8 cellular contexts compared by ENCODE assay signal in genomic region chr11:69704508-69705245, GRCh38. TPM values are rescaled to one million over a fixed set of nuclear protein-coding genes. Genes with fewer than 3 reads are reported as not detected.
A peak's percentile ranks its signal among the peaks of the same experiment; 100 is the strongest.
DNase-seq lines count a peak whose midpoint lies in the region; ATAC-seq, FAIRE-seq and TF ChIP-seq lines count a peak whose summit lies in the region.

No MANE protein-coding gene starts in this region.

- H3K4me1 ChIP-seq in HUES6 (ENCODE audit: control insufficient read depth, insufficient read depth, low read length) (peaks cover 56% of the 10 kb centered on the region), keratinocyte (ENCODE audit: control insufficient read depth, extremely low read depth, insufficient read depth, low read length) (peaks cover 15% of the 10 kb centered on the region)

- H3K27ac ChIP-seq in C4-2B (no peak overlapping the region), HUES6 (ENCODE audit: low read depth, low read length) (peak overlapping the region; percentile 70; the same call in 1 of the 2 replicates), keratinocyte (ENCODE audit: control insufficient read depth, insufficient read depth, low read length) (no peak overlapping the region)

- H4K20me1 ChIP-seq in keratinocyte (ENCODE audit: control insufficient read depth, extremely low read depth, insufficient read depth, low read length): no peaks in the 10 kb centered on the region

- peak overlapping the region; percentile 80 for H3K4me3 ChIP-seq in HUES6 (ENCODE audit: low read depth, low read length)
- peak overlapping the region in 2 of 3 experiments; percentile 0 to 2 for H3K4me3 ChIP-seq in keratinocyte (ENCODE audit: control insufficient read depth in 2 of 3, extremely low read depth in 1 of 3, insufficient read depth in 2 of 3, low read depth in 1 of 3, low read length in 3 of 3)

- H3K27me3 Mint-ChIP-seq in activated naive CD8-positive, alpha-beta T cell treated with anti-CD3 and anti-CD28 coated beads for 36 hours: peaks cover 65% of the 10 kb centered on the region

- no peak overlapping the region for H2AFZ ChIP-seq in keratinocyte (ENCODE audit: control insufficient read depth, low read length)

- TF ChIP-seq CTCF in C4-2B (conservative IDR thresholded peaks at IDR 0.05): peak; percentile 88
- TF ChIP-seq CTCF in keratinocyte (optimal IDR thresholded peaks at IDR 0.05 in 1 of 3, IDR thresholded peaks at IDR 0.05 in 1 of 3, conservative IDR thresholded peaks at IDR 0.05 in 1 of 3; ENCODE audit: extremely low read depth in 1 of 3, insufficient read depth in 2 of 3, low read length in 3 of 3): peak; percentile 45 to 84 (median 59)

- peak overlapping the region; percentile 33 for H3K4me2 ChIP-seq in keratinocyte (ENCODE audit: control insufficient read depth, extremely low read depth, insufficient read depth, low read depth, low read length)

- H3K9me3 ChIP-seq in HUES6 (ENCODE audit: control insufficient read depth, insufficient read depth, low read depth, low read length): no peaks in the 10 kb centered on the region
- H3K9me3 ChIP-seq in keratinocyte (ENCODE audit: control insufficient read depth, low read depth, low read length): no peaks in the 10 kb centered on the region

- H3K9me1 ChIP-seq in keratinocyte (ENCODE audit: control insufficient read depth, extremely low read depth, insufficient read depth, low read length): no peaks in the 10 kb centered on the region

- H3K27me3 ChIP-seq in HUES6 (ENCODE audit: control insufficient read depth, insufficient read depth, low read length): peaks cover 33% of the 10 kb centered on the region
- peaks cover 44% of the 10 kb centered on the region for H3K27me3 ChIP-seq in keratinocyte (ENCODE audit: control insufficient read depth, extremely low read depth, insufficient read depth, low read length)

- H3K36me3 Mint-ChIP-seq in activated naive CD8-positive, alpha-beta T cell treated with anti-CD3 and anti-CD28 coated beads for 36 hours: no peaks in the 10 kb centered on the region

- H3K27ac Mint-ChIP-seq in activated naive CD8-positive, alpha-beta T cell treated with anti-CD3 and anti-CD28 coated beads for 36 hours: no peak overlapping the region

- H3K79me2 ChIP-seq in keratinocyte (ENCODE audit: control insufficient read depth, insufficient read depth, low read length): no peaks in the 10 kb centered on the region

- no peak for FAIRE-seq in keratinocyte (lab: Jason Lieb, UNC)
- FAIRE-seq in GM19239 (lab: Jason Lieb, UNC): no peak

- no peaks in the 10 kb centered on the region for H3K9me3 Mint-ChIP-seq in activated naive CD8-positive, alpha-beta T cell treated with anti-CD3 and anti-CD28 coated beads for 36 hours

- H3K36me3 ChIP-seq in HUES6 (ENCODE audit: control insufficient read depth, insufficient read depth, low read length) (peaks cover 3% of the 10 kb centered on the region; the same call in 1 of the 2 replicates), keratinocyte (ENCODE audit: control insufficient read depth in 2 of 2, extremely low read depth in 1 of 2, insufficient read depth in 2 of 2, low read length in 2 of 2) (no peaks in the 10 kb centered on the region)

- ATAC-seq in GM18873 (IDR thresholded peaks at IDR 0.05; ENCODE audit: low FRiP score, unreplicated experiment): no peak

- dilution Hi-C loops in keratinocyte (cut with MboI; ENCODE audit: extremely low pct_ligation_motif_present, low sequenced_read_pairs): no loop called here

- H3K9ac ChIP-seq in HUES6 (ENCODE audit: low read length) (peak overlapping the region; percentile 69), keratinocyte (ENCODE audit: control insufficient read depth, extremely low read depth, insufficient read depth, low read length) (no peak overlapping the region)

- no peak overlapping the region for H3K4me3 Mint-ChIP-seq in activated naive CD8-positive, alpha-beta T cell treated with anti-CD3 and anti-CD28 coated beads for 36 hours

- peak; percentile 25 for DNase-seq in activated naive CD8-positive, alpha-beta T cell treated with anti-CD3 and anti-CD28 coated beads for 36 hours
- no peak for DNase-seq in keratinocyte (ENCODE audit: low read depth, low spot score)
- DNase-seq in GM19239 (ENCODE audit: insufficient read length, low spot score): no peak
- no peak for DNase-seq in activated CD4-positive, CD25-positive, alpha-beta regulatory T cell treated with anti-CD3 and anti-CD28 coated beads, Interleukin-2, amount 50 U/mL, for 72 hours
- DNase-seq in NCI-H2029 treated with DMSO at 0.1 percent for 48 hours (lab: John Stamatoyannopoulos, UW): no peak

- H3K4me1 Mint-ChIP-seq in activated naive CD8-positive, alpha-beta T cell treated with anti-CD3 and anti-CD28 coated beads for 36 hours: peaks cover 7% of the 10 kb centered on the region

RNA-seq across cellular contexts. Expression of gene FGF19, which starts 0.9 kb away (rescaled TPM):
- total RNA-seq in activated naive CD8-positive, alpha-beta T cell treated with anti-CD3 and anti-CD28 coated beads for 36 hours: not detected
- polyA plus RNA-seq in keratinocyte: 0.08 to 0.12 TPM in 2 of 3 replicates, not detected in the other
- not detected for polyA plus RNA-seq in keratinocyte (2011; ENCODE audit: low read depth)
- 0.05 TPM in 1 of 2 replicates, not detected in the other for polyA plus RNA-seq in keratinocyte (2011; cell fraction: cytosol; rRNA removed)
- polyA plus RNA-seq in keratinocyte (2011; cell fraction: nucleus; rRNA removed): 0.06 TPM in 1 of 2 replicates, not detected in the other
- polyA plus RNA-seq in keratinocyte (2012; ENCODE audit: low replicate concordance): 0.06 TPM in 1 of 2 replicates, not detected in the other
- not detected in 3 replicates for polyA minus RNA-seq in keratinocyte
- polyA minus RNA-seq in keratinocyte (2011; cell fraction: cytosol; rRNA and poly(A)+ RNA removed): not detected
- not detected in 2 replicates for polyA minus RNA-seq in keratinocyte (2011; cell fraction: nucleus; rRNA and poly(A)+ RNA removed)

RNA-seq across cellular contexts. Expression of gene LTO1, which starts 29.5 kb away (rescaled TPM):
- total RNA-seq in activated naive CD8-positive, alpha-beta T cell treated with anti-CD3 and anti-CD28 coated beads for 36 hours: 10 to 100 TPM; 18.7 to 21.8 TPM
- 19.8 to 24.3 TPM (median 22.9 TPM) in 3 replicates for polyA plus RNA-seq in keratinocyte
- 18.0 TPM for polyA plus RNA-seq in keratinocyte (2011; ENCODE audit: low read depth)
- 14.2 and 16.1 TPM in 2 replicates for polyA plus RNA-seq in keratinocyte (2011; cell fraction: cytosol; rRNA removed)
- polyA plus RNA-seq in keratinocyte (2011; cell fraction: nucleus; rRNA removed): 49.3 and 58.7 TPM in 2 replicates
- 14.2 and 15.2 TPM in 2 replicates for polyA plus RNA-seq in keratinocyte (2012; ENCODE audit: low replicate concordance)
- 8.4 to 11.2 TPM (median 10.8 TPM) in 3 replicates for polyA minus RNA-seq in keratinocyte
- polyA minus RNA-seq in keratinocyte (2011; cell fraction: cytosol; rRNA and poly(A)+ RNA removed): 5.6 TPM
- polyA minus RNA-seq in keratinocyte (2011; cell fraction: nucleus; rRNA and poly(A)+ RNA removed): 15.1 and 16.9 TPM in 2 replicates
